In genomic region chr5:173689171-173689676, GRCh38 we compare ENCODE assay signal across 1 cellular context.
TF ChIP-seq lines count a peak whose summit lies in the region.

No MANE protein-coding gene starts in this region.

TF ChIP-seq in HepG2, 621 proteins besides CTCF, POLR2A, EP300 and RAD21 (continued from another document and continues in another):
- TF ChIP-seq ZBTB39 (CRISPR knock-in tag; IDR thresholded peaks at IDR 0.05): no peak
- no peak for TF ChIP-seq THAP7 (CRISPR knock-in tag; IDR thresholded peaks at IDR 0.05)
- no peak for TF ChIP-seq ZNF598 (CRISPR knock-in tag; IDR thresholded peaks at IDR 0.05; ENCODE audit: borderline replicate concordance)
- TF ChIP-seq SP2 (CRISPR knock-in tag; IDR thresholded peaks at IDR 0.05): no peak
- peak; percentile 67 for TF ChIP-seq CREM (IDR thresholded peaks at IDR 0.05)
- TF ChIP-seq CREM (CRISPR knock-in tag; IDR thresholded peaks at IDR 0.05): no peak
- peak; percentile 23; the same call in 1 of the 2 replicates for TF ChIP-seq ZNF350 (CRISPR knock-in tag; IDR thresholded peaks at IDR 0.05; ENCODE audit: borderline replicate concordance, low read depth)
- peak; percentile 43; the same call in 1 of the 2 replicates for TF ChIP-seq SOX5 (CRISPR knock-in tag; IDR thresholded peaks at IDR 0.05; ENCODE audit: borderline replicate concordance)
- no peak for TF ChIP-seq TSC22D2 (CRISPR knock-in tag; IDR thresholded peaks at IDR 0.05; ENCODE audit: borderline replicate concordance)
- no peak for TF ChIP-seq HOXA9 (CRISPR knock-in tag; IDR thresholded peaks at IDR 0.05; ENCODE audit: borderline replicate concordance)
- no peak for TF ChIP-seq PCBP1 (IDR thresholded peaks at IDR 0.05; ENCODE audit: borderline replicate concordance, low read depth, low read length)
- TF ChIP-seq HHEX (CRISPR knock-in tag; IDR thresholded peaks at IDR 0.05): no peak
- TF ChIP-seq JUNB (CRISPR knock-in tag; IDR thresholded peaks at IDR 0.05; ENCODE audit: borderline replicate concordance): no peak
- TF ChIP-seq ZEB1 (IDR thresholded peaks at IDR 0.05; ENCODE audit: insufficient replicate concordance, low read depth): no peak
- TF ChIP-seq AGO1 (IDR thresholded peaks at IDR 0.05; ENCODE audit: low read depth, low read length, poor library complexity, severe bottlenecking): no peak
- no peak for TF ChIP-seq FOXO1 (CRISPR knock-in tag; IDR thresholded peaks at IDR 0.05)
- TF ChIP-seq RXRA (CRISPR knock-in tag; IDR thresholded peaks at IDR 0.05): no peak
- no peak for TF ChIP-seq RFX1 (IDR thresholded peaks at IDR 0.05)
- TF ChIP-seq, protein P1, sequence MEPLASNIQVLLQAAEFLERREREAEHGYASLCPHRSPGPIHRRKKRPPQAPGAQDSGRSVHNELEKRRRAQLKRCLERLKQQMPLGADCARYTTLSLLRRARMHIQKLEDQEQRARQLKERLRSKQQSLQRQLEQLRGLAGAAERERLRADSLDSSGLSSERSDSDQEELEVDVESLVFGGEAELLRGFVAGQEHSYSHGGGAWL (CRISPR knock-in tag; IDR thresholded peaks at IDR 0.05): no peak
- no peak; the same call in 1 of the 2 replicates for TF ChIP-seq ZNF687 (CRISPR knock-in tag; IDR thresholded peaks at IDR 0.05)
- TF ChIP-seq FOSL1 (CRISPR knock-in tag; IDR thresholded peaks at IDR 0.05; ENCODE audit: borderline replicate concordance): no peak
- TF ChIP-seq SNAPC2 (CRISPR knock-in tag; IDR thresholded peaks at IDR 0.05): no peak
- TF ChIP-seq SOX6 (IDR thresholded peaks at IDR 0.05): no peak
- 0 out of 2 replicates have a peak, but pooled peaks have one; percentile 20 for TF ChIP-seq SOX6 (CRISPR knock-in tag; IDR thresholded peaks at IDR 0.05)
- TF ChIP-seq RXRB (CRISPR knock-in tag; IDR thresholded peaks at IDR 0.05; ENCODE audit: borderline replicate concordance): peak; percentile 73
- no peak for TF ChIP-seq ZNF616 (CRISPR knock-in tag; IDR thresholded peaks at IDR 0.05; ENCODE audit: low read depth)
- peak; percentile 32; the same call in 1 of the 2 replicates for TF ChIP-seq NCOR1 (IDR thresholded peaks at IDR 0.05; ENCODE audit: borderline replicate concordance, low read length)
- no peak for TF ChIP-seq ZNF382 (CRISPR knock-in tag; IDR thresholded peaks at IDR 0.05; ENCODE audit: borderline replicate concordance)
- no peak for TF ChIP-seq ZNF33B (CRISPR knock-in tag; IDR thresholded peaks at IDR 0.05)
- TF ChIP-seq ZNF83 (CRISPR knock-in tag; IDR thresholded peaks at IDR 0.05; ENCODE audit: borderline replicate concordance): no peak
- TF ChIP-seq ZNF407 (CRISPR knock-in tag; IDR thresholded peaks at IDR 0.05; ENCODE audit: not compliant biosample characterization): no peak
- no peak for TF ChIP-seq SATB2 (CRISPR knock-in tag; IDR thresholded peaks at IDR 0.05)
- TF ChIP-seq ZNF337 (CRISPR knock-in tag; IDR thresholded peaks at IDR 0.05; ENCODE audit: borderline replicate concordance, low read depth): no peak
- 0 out of 2 replicates have a peak, but pooled peaks have one; percentile 27 for TF ChIP-seq ZMYM4 (CRISPR knock-in tag; IDR thresholded peaks at IDR 0.05)
- peak; percentile 97 for TF ChIP-seq ELF3 (CRISPR knock-in tag; IDR thresholded peaks at IDR 0.05)
- TF ChIP-seq RFXANK (CRISPR knock-in tag; IDR thresholded peaks at IDR 0.05): no peak
- TF ChIP-seq, protein P2, sequence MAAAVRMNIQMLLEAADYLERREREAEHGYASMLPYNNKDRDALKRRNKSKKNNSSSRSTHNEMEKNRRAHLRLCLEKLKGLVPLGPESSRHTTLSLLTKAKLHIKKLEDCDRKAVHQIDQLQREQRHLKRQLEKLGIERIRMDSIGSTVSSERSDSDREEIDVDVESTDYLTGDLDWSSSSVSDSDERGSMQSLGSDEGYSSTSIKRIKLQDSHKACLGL (CRISPR knock-in tag; IDR thresholded peaks at IDR 0.05): no peak
- TF ChIP-seq SP140L (CRISPR knock-in tag; IDR thresholded peaks at IDR 0.05; ENCODE audit: borderline replicate concordance): no peak
- no peak for TF ChIP-seq MIER3 (CRISPR knock-in tag; IDR thresholded peaks at IDR 0.05; ENCODE audit: borderline replicate concordance)
- TF ChIP-seq SCMH1 (CRISPR knock-in tag; IDR thresholded peaks at IDR 0.05; ENCODE audit: borderline replicate concordance): no peak
- no peak for TF ChIP-seq ZBTB20 (CRISPR knock-in tag; IDR thresholded peaks at IDR 0.05; ENCODE audit: borderline replicate concordance, low read depth)
- no peak for TF ChIP-seq ZBTB21 (CRISPR knock-in tag; IDR thresholded peaks at IDR 0.05)
- no peak for TF ChIP-seq REPIN1 (CRISPR knock-in tag; IDR thresholded peaks at IDR 0.05; ENCODE audit: borderline replicate concordance, low read depth)
- peak; percentile 54; the same call in 1 of the 2 replicates for TF ChIP-seq NCOA2 (CRISPR knock-in tag; IDR thresholded peaks at IDR 0.05)
- no peak for TF ChIP-seq KDM2A (CRISPR knock-in tag; IDR thresholded peaks at IDR 0.05; ENCODE audit: borderline replicate concordance, low read depth)
- no peak for TF ChIP-seq TCF7L2 (IDR thresholded peaks at IDR 0.05; ENCODE audit: low read depth, low read length)
- TF ChIP-seq TBX2 (CRISPR knock-in tag; IDR thresholded peaks at IDR 0.05; ENCODE audit: borderline replicate concordance): no peak; the same call in 1 of the 2 replicates
- no peak for TF ChIP-seq ZSCAN20 (CRISPR knock-in tag; IDR thresholded peaks at IDR 0.05; ENCODE audit: borderline replicate concordance)
- TF ChIP-seq ZNF724P (CRISPR knock-in tag; IDR thresholded peaks at IDR 0.05; ENCODE audit: borderline replicate concordance): no peak
